ENCODE assay signal across 35 cellular contexts in genomic region chr10:13585195-13585751, GRCh38.
"Had no signal": no experiment of that assay in that cellular context is flagged by ENCODE, and none has a peak within 500 bp of the region (broad histone marks: within the 10 kb centered on the region; RNA-seq: fewer than 3 reads in every experiment).

No MANE protein-coding gene starts in this region.

- H3K9ac ChIP-seq: KMS-11 had no signal

- H3K27ac ChIP-seq: KMS-11 had no signal

- H3K9me3 ChIP-seq: MG63 had no signal

- H3K36me3 ChIP-seq: MG63 had no signal

- DNase-seq: Karpas-422, Kasumi-1, KG1, MG63, MM.1S, MV-4-11, NCI-H1048, NCI-H1092, NCI-H1092 treated with DMSO at 0.1 percent for 48 hours, NCI-H1105, NCI-H1105 treated with DMSO at 0.1 percent for 48 hours, NCI-H1417, NCI-H1417 treated with DMSO at 0.1 percent for 48 hours, NCI-H1436, NCI-H1436 treated with DMSO at 0.1 percent for 48 hours, NCI-H146, NCI-H1694, NCI-H1694 treated with DMSO at 0.1 percent for 48 hours, NCI-H187, NCI-H187 treated with DMSO at 0.1 percent for 48 hours, NCI-H1930, NCI-H2029, NCI-H2029 treated with DMSO at 0.1 percent for 48 hours, NCI-H2081, NCI-H2081 treated with DMSO at 0.1 percent for 48 hours, NCI-H2107, NCI-H2171, NCI-H2171 treated with DMSO at 0.1 percent for 48 hours, NCI-H2227 treated with DMSO at 0.1 percent for 48 hours, NCI-H226, NCI-H345, NCI-H446, NCI-H446 treated with DMSO at 0.1 percent for 48 hours, NCI-H510A had no signal
